ENCODE assay signal across 13 cellular contexts in genomic region chr12:6188954-6189353, GRCh38.
"Had no signal": no experiment of that assay in that cellular context is flagged by ENCODE, and none has a peak within 500 bp of the region (broad histone marks: within the 10 kb centered on the region; RNA-seq: fewer than 3 reads in every experiment).

No MANE protein-coding gene starts in this region.

- H3K9me3 Mint-ChIP-seq: activated naive CD4-positive, alpha-beta T cell treated with anti-CD3 and anti-CD28 coated beads, Interleukin-2, amount 50 U/mL, for 24 hours; neural crest cell; T-helper 2 cell treated with Interferon-gamma antibody and Interleukin-4, amounts not matched to agents 5 μg/mL and 100 μg/mL, for 36 hours had no signal

- DNase-seq: activated CD4-positive, alpha-beta T cell treated with anti-CD3 and anti-CD28 coated beads, Interleukin-2, amount 50 U/mL, for 4 hours; activated T-cell treated with anti-CD3 and anti-CD28 coated beads, Interleukin-2, amount 50 U/mL, for 1 hour; esophagus squamous epithelium; foreskin fibroblast; stimulated activated CD4-positive, alpha-beta T cell treated with anti-CD3 and anti-CD28 coated beads, Interleukin-15, amount 100 ng/mL, for 24 hours; stimulated activated CD4-positive, alpha-beta T cell treated with anti-CD3 and anti-CD28 coated beads, Interleukin-4, amount 100 ng/mL, for 24 hours; upper lobe of left lung had no signal

- H3K9ac ChIP-seq: parathyroid adenoma had no signal

- H3K4me3 Mint-ChIP-seq: activated naive CD4-positive, alpha-beta T cell treated with anti-CD3 and anti-CD28 coated beads, Interleukin-2, amount 50 U/mL, for 24 hours; neural crest cell; T-helper 2 cell treated with Interferon-gamma antibody and Interleukin-4, amounts not matched to agents 5 μg/mL and 100 μg/mL, for 36 hours had no signal

- H3K4me1 Mint-ChIP-seq: neural crest cell had no signal

- H3K27ac Mint-ChIP-seq: activated naive CD4-positive, alpha-beta T cell treated with anti-CD3 and anti-CD28 coated beads, Interleukin-2, amount 50 U/mL, for 24 hours; T-helper 2 cell treated with Interferon-gamma antibody and Interleukin-4, amounts not matched to agents 5 μg/mL and 100 μg/mL, for 36 hours had no signal

- H3K36me3 Mint-ChIP-seq: activated naive CD4-positive, alpha-beta T cell treated with anti-CD3 and anti-CD28 coated beads, Interleukin-2, amount 50 U/mL, for 24 hours had no signal

- H3K27me3 ChIP-seq: esophagus squamous epithelium, upper lobe of left lung had no signal

- H3K27me3 Mint-ChIP-seq: activated naive CD4-positive, alpha-beta T cell treated with anti-CD3 and anti-CD28 coated beads, Interleukin-2, amount 50 U/mL, for 24 hours had no signal

- H3K27ac ChIP-seq: parathyroid adenoma, upper lobe of left lung had no signal

- H3K4me1 ChIP-seq: parathyroid adenoma had no signal

- H2AFZ ChIP-seq: parathyroid adenoma had no signal

- H3K36me3 ChIP-seq: esophagus squamous epithelium, upper lobe of left lung had no signal

- H3K4me3 ChIP-seq: esophagus squamous epithelium, upper lobe of left lung had no signal

- ATAC-seq: activated CD4-positive, CD25-positive, alpha-beta regulatory T cell treated with anti-CD3 and anti-CD28 coated beads, Interleukin-2, amount 50 U/mL, for 24 hours; left colon had no signal

- H3K9me3 ChIP-seq: esophagus squamous epithelium, upper lobe of left lung had no signal
